Comparison of ENCODE assay signal across 1 cellular context in the genomic region with DNA sequence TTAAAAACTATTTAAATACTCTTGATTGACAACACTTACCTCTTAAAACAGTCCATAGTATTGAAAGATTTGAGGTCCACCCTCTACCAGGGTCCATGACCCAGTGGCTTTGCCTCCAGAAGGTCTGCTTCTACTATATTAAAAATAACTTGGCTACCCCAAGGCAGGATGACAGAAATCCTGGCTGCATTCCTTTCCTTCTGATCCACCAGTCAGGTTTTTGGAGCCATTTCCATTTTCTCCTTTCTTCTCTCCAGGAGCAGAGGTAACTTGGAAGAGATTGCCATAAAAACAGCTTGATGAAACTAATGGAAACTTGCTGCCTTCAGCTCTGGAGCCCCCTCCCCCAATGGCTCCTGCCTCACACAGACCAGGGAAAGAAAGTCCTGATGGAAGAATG.
TF ChIP-seq lines count a peak whose summit lies in the region.

No MANE protein-coding gene starts in this region.

TF ChIP-seq in GM23338, 12 proteins besides CTCF, POLR2A, EP300 and RAD21 (continued from another document):
- TF ChIP-seq, protein P1, sequence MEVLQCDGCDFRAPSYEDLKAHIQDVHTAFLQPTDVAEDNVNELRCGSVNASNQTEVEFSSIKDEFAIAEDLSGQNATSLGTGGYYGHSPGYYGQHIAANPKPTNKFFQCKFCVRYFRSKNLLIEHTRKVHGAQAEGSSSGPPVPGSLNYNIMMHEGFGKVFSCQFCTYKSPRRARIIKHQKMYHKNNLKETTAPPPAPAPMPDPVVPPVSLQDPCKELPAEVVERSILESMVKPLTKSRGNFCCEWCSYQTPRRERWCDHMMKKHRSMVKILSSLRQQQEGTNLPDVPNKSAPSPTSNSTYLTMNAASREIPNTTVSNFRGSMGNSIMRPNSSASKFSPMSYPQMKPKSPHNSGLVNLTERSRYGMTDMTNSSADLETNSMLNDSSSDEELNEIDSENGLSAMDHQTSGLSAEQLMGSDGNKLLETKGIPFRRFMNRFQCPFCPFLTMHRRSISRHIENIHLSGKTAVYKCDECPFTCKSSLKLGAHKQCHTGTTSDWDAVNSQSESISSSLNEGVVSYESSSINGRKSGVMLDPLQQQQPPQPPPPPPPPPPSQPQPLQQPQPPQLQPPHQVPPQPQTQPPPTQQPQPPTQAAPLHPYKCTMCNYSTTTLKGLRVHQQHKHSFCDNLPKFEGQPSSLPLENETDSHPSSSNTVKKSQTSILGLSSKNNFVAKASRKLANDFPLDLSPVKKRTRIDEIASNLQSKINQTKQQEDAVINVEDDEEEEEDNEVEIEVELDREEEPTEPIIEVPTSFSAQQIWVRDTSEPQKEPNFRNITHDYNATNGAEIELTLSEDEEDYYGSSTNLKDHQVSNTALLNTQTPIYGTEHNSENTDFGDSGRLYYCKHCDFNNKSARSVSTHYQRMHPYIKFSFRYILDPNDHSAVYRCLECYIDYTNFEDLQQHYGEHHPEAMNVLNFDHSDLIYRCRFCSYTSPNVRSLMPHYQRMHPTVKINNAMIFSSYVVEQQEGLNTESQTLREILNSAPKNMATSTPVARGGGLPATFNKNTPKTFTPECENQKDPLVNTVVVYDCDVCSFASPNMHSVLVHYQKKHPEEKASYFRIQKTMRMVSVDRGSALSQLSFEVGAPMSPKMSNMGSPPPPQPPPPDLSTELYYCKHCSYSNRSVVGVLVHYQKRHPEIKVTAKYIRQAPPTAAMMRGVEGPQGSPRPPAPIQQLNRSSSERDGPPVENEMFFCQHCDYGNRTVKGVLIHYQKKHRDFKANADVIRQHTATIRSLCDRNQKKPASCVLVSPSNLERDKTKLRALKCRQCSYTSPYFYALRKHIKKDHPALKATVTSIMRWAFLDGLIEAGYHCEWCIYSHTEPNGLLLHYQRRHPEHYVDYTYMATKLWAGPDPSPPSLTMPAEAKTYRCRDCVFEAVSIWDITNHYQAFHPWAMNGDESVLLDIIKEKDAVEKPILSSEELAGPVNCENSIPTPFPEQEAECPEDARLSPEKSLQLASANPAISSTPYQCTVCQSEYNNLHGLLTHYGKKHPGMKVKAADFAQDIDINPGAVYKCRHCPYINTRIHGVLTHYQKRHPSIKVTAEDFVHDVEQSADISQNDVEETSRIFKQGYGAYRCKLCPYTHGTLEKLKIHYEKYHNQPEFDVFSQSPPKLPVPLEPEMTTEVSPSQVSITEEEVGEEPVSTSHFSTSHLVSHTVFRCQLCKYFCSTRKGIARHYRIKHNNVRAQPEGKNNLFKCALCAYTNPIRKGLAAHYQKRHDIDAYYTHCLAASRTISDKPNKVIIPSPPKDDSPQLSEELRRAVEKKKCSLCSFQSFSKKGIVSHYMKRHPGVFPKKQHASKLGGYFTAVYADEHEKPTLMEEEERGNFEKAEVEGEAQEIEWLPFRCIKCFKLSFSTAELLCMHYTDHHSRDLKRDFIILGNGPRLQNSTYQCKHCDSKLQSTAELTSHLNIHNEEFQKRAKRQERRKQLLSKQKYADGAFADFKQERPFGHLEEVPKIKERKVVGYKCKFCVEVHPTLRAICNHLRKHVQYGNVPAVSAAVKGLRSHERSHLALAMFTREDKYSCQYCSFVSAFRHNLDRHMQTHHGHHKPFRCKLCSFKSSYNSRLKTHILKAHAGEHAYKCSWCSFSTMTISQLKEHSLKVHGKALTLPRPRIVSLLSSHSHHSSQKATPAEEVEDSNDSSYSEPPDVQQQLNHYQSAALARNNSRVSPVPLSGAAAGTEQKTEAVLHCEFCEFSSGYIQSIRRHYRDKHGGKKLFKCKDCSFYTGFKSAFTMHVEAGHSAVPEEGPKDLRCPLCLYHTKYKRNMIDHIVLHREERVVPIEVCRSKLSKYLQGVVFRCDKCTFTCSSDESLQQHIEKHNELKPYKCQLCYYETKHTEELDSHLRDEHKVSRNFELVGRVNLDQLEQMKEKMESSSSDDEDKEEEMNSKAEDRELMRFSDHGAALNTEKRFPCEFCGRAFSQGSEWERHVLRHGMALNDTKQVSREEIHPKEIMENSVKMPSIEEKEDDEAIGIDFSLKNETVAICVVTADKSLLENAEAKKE (CRISPR knock-in tag; IDR thresholded peaks at IDR 0.05), result no peak
- no peak for TF ChIP-seq POLR2AphosphoS5 (IDR thresholded peaks at IDR 0.05; ENCODE audit: low read depth)
- TF ChIP-seq, protein P2, sequence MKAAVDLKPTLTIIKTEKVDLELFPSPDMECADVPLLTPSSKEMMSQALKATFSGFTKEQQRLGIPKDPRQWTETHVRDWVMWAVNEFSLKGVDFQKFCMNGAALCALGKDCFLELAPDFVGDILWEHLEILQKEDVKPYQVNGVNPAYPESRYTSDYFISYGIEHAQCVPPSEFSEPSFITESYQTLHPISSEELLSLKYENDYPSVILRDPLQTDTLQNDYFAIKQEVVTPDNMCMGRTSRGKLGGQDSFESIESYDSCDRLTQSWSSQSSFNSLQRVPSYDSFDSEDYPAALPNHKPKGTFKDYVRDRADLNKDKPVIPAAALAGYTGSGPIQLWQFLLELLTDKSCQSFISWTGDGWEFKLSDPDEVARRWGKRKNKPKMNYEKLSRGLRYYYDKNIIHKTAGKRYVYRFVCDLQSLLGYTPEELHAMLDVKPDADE (IDR thresholded peaks at IDR 0.05), result no peak
- TF ChIP-seq ZNF114 (CRISPR knock-in tag; IDR thresholded peaks at IDR 0.05), result no peak
- no peak for TF ChIP-seq STAT1 (IDR thresholded peaks at IDR 0.05; ENCODE audit: unreplicated experiment)
- no peak for TF ChIP-seq ZNF331 (CRISPR knock-in tag; IDR thresholded peaks at IDR 0.05; ENCODE audit: low read depth)
- no peak for TF ChIP-seq CREB1 (CRISPR knock-in tag; IDR thresholded peaks at IDR 0.05; ENCODE audit: low read depth)
